In genomic region chr15:79673416-79674123, GRCh38 we compare ENCODE assay signal across 8 cellular contexts.
DNase-seq lines count a peak whose midpoint lies in the region; ATAC-seq and TF ChIP-seq lines count a peak whose summit lies in the region.

No MANE protein-coding gene starts in this region.

- H3F3A ChIP-seq in GM23338 (replicated peaks; ENCODE audit: low read depth), result no peaks in the 10 kb centered on the region

- H3K4me3 ChIP-seq in GM12864 (ENCODE audit: low read depth, low read length), result no peak overlapping the region
- peak overlapping the region; percentile 21; the same call in 1 of the 2 replicates for H3K4me3 ChIP-seq in GM23338

- peaks cover 30% of the 10 kb centered on the region for H3K4me1 Mint-ChIP-seq in GM23338

- H3K27ac ChIP-seq in GM23338 (ENCODE audit: low read depth), result no peak overlapping the region

- peaks cover 28% of the 10 kb centered on the region for H3K4me1 ChIP-seq in GM23338 (ENCODE audit: insufficient read depth)

- no peak overlapping the region for H3K4me3 Mint-ChIP-seq in GM23338

- DNase-seq in GM12864 (ENCODE audit: low read depth), result peak; percentile 57
- peak; percentile 56 for DNase-seq in GM23338 (ENCODE audit: low spot score)
- DNase-seq in NOMO-1 (lab: John Stamatoyannopoulos, UW; ENCODE audit: unreplicated experiment in 2 of 2), result peak; percentile 72 to 77
- DNase-seq in germinal center (ENCODE audit: low spot score), result peak; percentile 21
- no peak for DNase-seq in KG1 (lab: John Stamatoyannopoulos, UW)
- DNase-seq in RPMI8226, result no peak
- DNase-seq in GDM1 (lab: John Stamatoyannopoulos, UW), result no peak
- DNase-seq in NCI-H1694 (lab: John Stamatoyannopoulos, UW), result no peak

- TF ChIP-seq CTCF in GM12864 (IDR thresholded peaks at IDR 0.05; ENCODE audit: low read depth, low read length, missing control alignments) (no peak), GM23338 (conservative IDR thresholded peaks at IDR 0.05; ENCODE audit: low read depth in 2 of 2) (0 out of 4 replicates have a peak, but pooled peaks of 1 of the 2 experiments have one; percentile 12)

- H3K27me3 Mint-ChIP-seq in GM23338 (ENCODE audit: insufficient read depth, low read depth, poor library complexity), result peaks cover 4% of the 10 kb centered on the region

- H3K9me3 Mint-ChIP-seq in GM23338, result peaks cover 3% of the 10 kb centered on the region; the same call in 1 of the 3 replicates

- H3K27me3 ChIP-seq in GM23338 (ENCODE audit: insufficient read depth), result no peaks in the 10 kb centered on the region

- no peaks in the 10 kb centered on the region for H3K79me2 ChIP-seq in GM23338 (replicated peaks; ENCODE audit: insufficient read depth)

- no peaks in the 10 kb centered on the region for H3K36me3 ChIP-seq in GM23338 (ENCODE audit: insufficient read depth)

- no peak overlapping the region for H2AFZ ChIP-seq in GM23338

- H3K9me2 ChIP-seq in GM23338 (ENCODE audit: insufficient read depth), result no peaks in the 10 kb centered on the region; the same call in 1 of the 2 replicates

- H4K20me1 ChIP-seq in GM23338 (replicated peaks; ENCODE audit: insufficient read depth), result no peaks in the 10 kb centered on the region

- peak overlapping the region; percentile 49; the same call in 1 of the 2 replicates for H3K27ac Mint-ChIP-seq in GM23338

- H3K36me3 Mint-ChIP-seq in GM23338 (ENCODE audit: low read depth), result no peaks in the 10 kb centered on the region

- peak; percentile 90 for ATAC-seq in GM23338

- peak overlapping the region; percentile 50 for H3K4me2 ChIP-seq in GM23338

TF ChIP-seq in GM23338, 12 proteins besides CTCF, POLR2A, EP300 and RAD21:
- TF ChIP-seq REST (IDR thresholded peaks at IDR 0.05; ENCODE audit: unreplicated experiment) (no peak), ZNF114 (CRISPR knock-in tag; IDR thresholded peaks at IDR 0.05) (no peak), ETS1 (IDR thresholded peaks at IDR 0.05) (no peak), NANOG (IDR thresholded peaks at IDR 0.05; ENCODE audit: borderline replicate concordance) (no peak), POLR2AphosphoS5 (IDR thresholded peaks at IDR 0.05; ENCODE audit: low read depth) (no peak), EZH2phosphoT487 (IDR thresholded peaks at IDR 0.05; ENCODE audit: unreplicated experiment) (no peak), JUNB (IDR thresholded peaks at IDR 0.05; ENCODE audit: unreplicated experiment) (no peak), ZNF462 (CRISPR knock-in tag; IDR thresholded peaks at IDR 0.05) (no peak), EZH2 (IDR thresholded peaks at IDR 0.05; ENCODE audit: low read depth, unreplicated experiment) (no peak), CREB1 (CRISPR knock-in tag; IDR thresholded peaks at IDR 0.05; ENCODE audit: low read depth) (no peak), STAT1 (IDR thresholded peaks at IDR 0.05; ENCODE audit: unreplicated experiment) (no peak), ZNF331 (CRISPR knock-in tag; IDR thresholded peaks at IDR 0.05; ENCODE audit: low read depth) (no peak)

Comparison
In these comparisons a context has a peak if more than half of its experiments do, and no peak if none do; other contexts are left out.
1. DNase-seq: peak in GM12864 (single experiment), GM23338 (single experiment), NOMO-1 (2 of 2) and germinal center (single experiment); none in KG1 (single experiment), RPMI8226 (single experiment), GDM1 (single experiment) and NCI-H1694 (single experiment).